ENCODE assay signal across 24 cellular contexts in genomic region chr3:58551636-58552180, GRCh38. TPM values are rescaled to one million over a fixed set of nuclear protein-coding genes. Genes with fewer than 3 reads are reported as not detected.
A peak's percentile ranks its signal among the peaks of the same experiment; 100 is the strongest.
DNase-seq lines count a peak whose midpoint lies in the region; ATAC-seq and TF ChIP-seq lines count a peak whose summit lies in the region.
"Had no signal": no experiment of that assay in that cellular context is flagged by ENCODE, and none has a peak within 500 bp of the region (broad histone marks: within the 10 kb centered on the region; RNA-seq: fewer than 3 reads in every experiment).

No MANE protein-coding gene starts in this region.

- H3K9me3 ChIP-seq in HEK293 (ENCODE audit: control insufficient read depth, insufficient read depth, low read depth, low read length) (no peaks in the 10 kb centered on the region), upper lobe of right lung (no peaks in the 10 kb centered on the region)
- H3K9me3 ChIP-seq: BE2C had no signal

- peaks cover 5% of the 10 kb centered on the region for H3K9me3 Mint-ChIP-seq in endothelial cell (ENCODE audit: unreplicated experiment)
- H3K9me3 Mint-ChIP-seq in glutamatergic neuron (ENCODE audit: unreplicated experiment) = peaks cover 11% of the 10 kb centered on the region
- H3K9me3 Mint-ChIP-seq: CD4-positive, alpha-beta T cell had no signal

- DNase-seq in endothelial cell (ENCODE audit: low spot score) (no peak), glutamatergic neuron (no peak), EL (no peak), upper lobe of right lung (no peak), OCI-M2 (lab: John Stamatoyannopoulos, UW; ENCODE audit: unreplicated experiment) (no peak)
- DNase-seq: 8988T; ACHN; AML-193; BE2C; CD4-positive, alpha-beta T cell; CD8-positive, alpha-beta memory T cell; DMS 273 treated with DMSO at 0.1 percent for 48 hours; DMS79; GF-D8; H9; HFFc6 had no signal

- H3K4me1 Mint-ChIP-seq in endothelial cell (ENCODE audit: unreplicated experiment) = peaks cover 9% of the 10 kb centered on the region
- H3K4me1 Mint-ChIP-seq in glutamatergic neuron (ENCODE audit: low read depth, unreplicated experiment) = peaks cover 2% of the 10 kb centered on the region
- H3K4me1 Mint-ChIP-seq: CD14-positive monocyte; CD8-positive, alpha-beta memory T cell had no signal

- peaks cover 4% of the 10 kb centered on the region for H3K36me3 Mint-ChIP-seq in endothelial cell (ENCODE audit: low read depth, unreplicated experiment)
- H3K36me3 Mint-ChIP-seq in glutamatergic neuron (ENCODE audit: unreplicated experiment) = peaks cover 23% of the 10 kb centered on the region
- H3K36me3 Mint-ChIP-seq: CD14-positive monocyte; CD8-positive, alpha-beta memory T cell had no signal

- H3K4me3 ChIP-seq in HEK293 (ENCODE audit: low read depth, low read length) = no peak overlapping the region
- H3K4me3 ChIP-seq in upper lobe of right lung = no peak overlapping the region
- H3K4me3 ChIP-seq: A549; BLaER1 treated with 17β-estradiol and CSF1 and Interleukin-3, amounts not matched to agents 10 nM and 100 nM; GM23338 had no signal

- H3K4me3 Mint-ChIP-seq in endothelial cell (ENCODE audit: unreplicated experiment) (peak overlapping the region; percentile 82), glutamatergic neuron (ENCODE audit: unreplicated experiment) (no peak overlapping the region)
- H3K4me3 Mint-ChIP-seq: CD14-positive monocyte; CD4-positive, alpha-beta T cell; CD8-positive, alpha-beta memory T cell; GM23338; H9; HFFc6 had no signal

- no peaks in the 10 kb centered on the region for H3K36me3 ChIP-seq in HEK293 (ENCODE audit: control insufficient read depth in 2 of 2, insufficient read depth in 1 of 2, low read length in 2 of 2)
- no peaks in the 10 kb centered on the region for H3K36me3 ChIP-seq in upper lobe of right lung
- H3K36me3 ChIP-seq: BE2C; BLaER1 treated with 17β-estradiol and CSF1 and Interleukin-3, amounts not matched to agents 10 nM and 100 nM had no signal

- CTCF ChIA-PET in HEK293 (lab: Yijun Ruan, JAX) = interaction anchor here (0.6 to 1.0 kb wide), 4 partner anchors 9 to 88 kb away, joined by 3 to 4 read pairs (median 3); no protein-coding TSS in a partner anchor

- H3K27ac ChIP-seq in HEK293 (ENCODE audit: extremely low read depth, low read depth, low read length) (no peak overlapping the region), upper lobe of right lung (no peak overlapping the region)
- H3K27ac ChIP-seq: A549; BLaER1 treated with 17β-estradiol and CSF1 and Interleukin-3, amounts not matched to agents 10 nM and 100 nM had no signal

- H3K4me1 ChIP-seq in HEK293 (ENCODE audit: control insufficient read depth, insufficient read depth, low read length) (no peaks in the 10 kb centered on the region), upper lobe of right lung (no peaks in the 10 kb centered on the region)
- H3K4me1 ChIP-seq: A549; BE2C; BLaER1 treated with 17β-estradiol and CSF1 and Interleukin-3, amounts not matched to agents 10 nM and 100 nM had no signal

- ATAC-seq in upper lobe of right lung = no peak
- ATAC-seq: A549, GM23338, HCT116 had no signal

- POLR2A ChIA-PET in HEK293 (lab: Yijun Ruan, JAX) = no interaction called here

- H3K27me3 Mint-ChIP-seq in endothelial cell (ENCODE audit: unreplicated experiment) (peaks cover 3% of the 10 kb centered on the region), glutamatergic neuron (ENCODE audit: unreplicated experiment) (no peaks in the 10 kb centered on the region)

- no peaks in the 10 kb centered on the region for H3K27me3 ChIP-seq in upper lobe of right lung
- H3K27me3 ChIP-seq: BE2C; BLaER1 treated with 17β-estradiol and CSF1 and Interleukin-3, amounts not matched to agents 10 nM and 100 nM had no signal

- no peak overlapping the region for H3K27ac Mint-ChIP-seq in endothelial cell (ENCODE audit: unreplicated experiment)
- H3K27ac Mint-ChIP-seq in glutamatergic neuron (ENCODE audit: unreplicated experiment) = peak overlapping the region; percentile 19
- H3K27ac Mint-ChIP-seq: CD14-positive monocyte; CD4-positive, alpha-beta T cell; GM23338; H9; HFFc6 had no signal

- TF ChIP-seq CTCF in HEK293 (tag by site-specific recombination; IDR thresholded peaks at IDR 0.05) (no peak), endothelial cell (IDR thresholded peaks at IDR 0.05; ENCODE audit: unreplicated experiment) (no peak), glutamatergic neuron (IDR thresholded peaks at IDR 0.05; ENCODE audit: partially characterized antibody, unreplicated experiment) (no peak), upper lobe of right lung (IDR thresholded peaks at IDR 0.05) (no peak)

- intact Hi-C loops in upper lobe of right lung (cut with DNase I) = no loop called here

TF ChIP-seq in HEK293, 187 proteins besides CTCF, POLR2A, EP300 and RAD21:
- TF ChIP-seq SETDB1 (IDR thresholded peaks at IDR 0.05; ENCODE audit: insufficient read length, low read length) (peak; percentile 68), ZNF660 (tag by site-specific recombination; IDR thresholded peaks at IDR 0.05) (no peak), SCRT2 (tag by site-specific recombination; IDR thresholded peaks at IDR 0.05) (no peak)

RNA-seq across cellular contexts. Expression of gene ACOX2, which starts 14.7 kb away (rescaled TPM):
- 1.1 TPM for total RNA-seq in endothelial cell (ENCODE audit: unreplicated experiment)
- total RNA-seq in glutamatergic neuron (ENCODE audit: unreplicated experiment) = 0.59 TPM
- 20.1 TPM for total RNA-seq in upper lobe of right lung
- total RNA-seq: CD4-positive, alpha-beta T cell; CD8-positive, alpha-beta memory T cell had no signal

RNA-seq across cellular contexts. Expression of gene FAM107A, which starts 25.5 kb away (rescaled TPM):
- total RNA-seq in endothelial cell (ENCODE audit: unreplicated experiment) = 0.18 TPM
- total RNA-seq in glutamatergic neuron (ENCODE audit: unreplicated experiment) = not detected
- 91.5 TPM for total RNA-seq in upper lobe of right lung
- total RNA-seq: CD4-positive, alpha-beta T cell; CD8-positive, alpha-beta memory T cell; G401; H4 had no signal

RNA-seq across cellular contexts. Expression of gene KCTD6, which starts 59.8 kb away (rescaled TPM):
- total RNA-seq in endothelial cell (ENCODE audit: unreplicated experiment) (11.9 TPM), glutamatergic neuron (ENCODE audit: unreplicated experiment) (21.1 TPM), upper lobe of right lung (8.2 TPM)

Comparison
In these comparisons a context has a peak if more than half of its experiments do, and no peak if none do; other contexts are left out.
1. RNA of gene ACOX2, which starts 14.7 kb away (total RNA-seq): 20.1 TPM in upper lobe of right lung (single experiment); 1.1 TPM in endothelial cell (single experiment) and 0.59 TPM in glutamatergic neuron (single experiment); every median in the first group is over 10 times any median in the second.
2. RNA of gene FAM107A, which starts 25.5 kb away (total RNA-seq): 91.5 TPM in upper lobe of right lung (single experiment); 0.18 TPM in endothelial cell (single experiment) and not detected in glutamatergic neuron (single experiment); every median in the first group is over 10 times any median in the second.